In the genomic region with DNA sequence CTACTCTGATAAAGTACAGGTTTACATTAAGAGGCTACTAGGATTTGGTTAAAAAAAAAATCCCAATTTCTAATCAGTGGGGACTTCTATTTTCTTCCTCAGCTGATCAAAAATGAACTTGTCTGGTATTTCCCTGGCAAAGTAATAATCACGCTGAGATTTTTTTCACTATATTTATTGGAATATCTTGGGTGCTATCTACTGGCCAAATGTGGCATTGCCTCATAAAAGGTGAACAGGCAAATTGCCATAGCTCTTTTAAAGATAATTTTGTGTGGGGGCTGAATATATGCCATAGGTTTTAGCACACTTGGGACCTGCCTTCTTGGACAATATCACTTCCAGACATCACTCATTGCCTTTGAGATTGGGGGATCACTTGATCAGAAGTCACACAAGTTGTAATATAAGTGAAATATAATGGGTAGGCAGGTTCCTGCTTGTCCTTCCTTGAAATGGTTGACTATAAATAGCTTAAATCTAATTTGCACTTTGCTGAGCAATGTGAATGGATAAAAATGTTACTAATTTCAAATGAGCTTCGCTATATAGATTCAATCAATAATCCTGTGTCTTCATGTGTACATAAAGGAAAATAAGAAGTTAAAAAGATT, we compare ENCODE assay signal across 8 cellular contexts. TPM values are rescaled to one million over a fixed set of nuclear protein-coding genes. Genes with fewer than 3 reads are reported as not detected.
DNase-seq lines count a peak whose midpoint lies in the region; ATAC-seq and TF ChIP-seq lines count a peak whose summit lies in the region.

No MANE protein-coding gene starts in this region.

- H3K27ac Mint-ChIP-seq in natural killer cell = no peak overlapping the region
- no peak overlapping the region for H3K27ac Mint-ChIP-seq in natural killer cell treated with Interleukin-12 subunit alpha and Interleukin-12 subunit beta and Interleukin-15 and Interleukin-18, amount 100 ng/mL, for 72 hours

- TF ChIP-seq CTCF in natural killer cell (IDR thresholded peaks at IDR 0.05) (peak; percentile 31), suprapubic skin (IDR thresholded peaks at IDR 0.05) (peak; percentile 34 to 58)

- DNase-seq in natural killer cell = no peak
- no peak for DNase-seq in natural killer cell treated with Interleukin-12 subunit alpha and Interleukin-12 subunit beta and Interleukin-15 and Interleukin-18, amount 100 ng/mL, for 72 hours (ENCODE audit: low spot score)
- peak; percentile 1 for DNase-seq in Jurkat, Clone E6-1 (ENCODE audit: low read depth, low spot score)
- DNase-seq in SW480 (ENCODE audit: low spot score) = peak; percentile 20
- DNase-seq in glomerular visceral epithelial cell (ENCODE audit: extremely low spot score) = peak; percentile 58
- DNase-seq in suprapubic skin (ENCODE audit: low spot score in 2 of 2) = no peak
- no peak for DNase-seq in GF-D8 (lab: John Stamatoyannopoulos, UW)

- peaks cover 8 to 18% of the 10 kb centered on the region in 2 donors for H3K27me3 Mint-ChIP-seq in natural killer cell (ENCODE audit: low read depth in 2 of 2)
- peaks cover 14 to 21% of the 10 kb centered on the region in 2 donors for H3K27me3 Mint-ChIP-seq in natural killer cell treated with Interleukin-12 subunit alpha and Interleukin-12 subunit beta and Interleukin-15 and Interleukin-18, amount 100 ng/mL, for 72 hours

- intact Hi-C loops in natural killer cell (cut with micrococcal nuclease) = no loop called here

- no peaks in the 10 kb centered on the region for H3K9me3 Mint-ChIP-seq in natural killer cell
- H3K9me3 Mint-ChIP-seq in natural killer cell treated with Interleukin-12 subunit alpha and Interleukin-12 subunit beta and Interleukin-15 and Interleukin-18, amount 100 ng/mL, for 72 hours = peaks cover 3% of the 10 kb centered on the region

- WGBS in suprapubic skin = 15% methylated on average over 2 of the region's 2 CpGs

- H3K4me3 Mint-ChIP-seq in natural killer cell = no peak overlapping the region
- no peak overlapping the region for H3K4me3 Mint-ChIP-seq in natural killer cell treated with Interleukin-12 subunit alpha and Interleukin-12 subunit beta and Interleukin-15 and Interleukin-18, amount 100 ng/mL, for 72 hours

- no peaks in the 10 kb centered on the region for H3K4me1 Mint-ChIP-seq in natural killer cell
- H3K4me1 Mint-ChIP-seq in natural killer cell treated with Interleukin-12 subunit alpha and Interleukin-12 subunit beta and Interleukin-15 and Interleukin-18, amount 100 ng/mL, for 72 hours (ENCODE audit: low read depth in 2 of 2) = no peaks in the 10 kb centered on the region

- ATAC-seq in natural killer cell (no peak), HG02840 (IDR thresholded peaks at IDR 0.05; ENCODE audit: low FRiP score, unreplicated experiment) (no peak)
- ATAC-seq in natural killer cell treated with Interleukin-12 subunit alpha and Interleukin-12 subunit beta and Interleukin-15 and Interleukin-18, amount 100 ng/mL, for 72 hours = no peak

- H3K4me3 ChIP-seq in Jurkat, Clone E6-1 (ENCODE audit: low read length) = no peak overlapping the region
- H3K4me3 ChIP-seq in suprapubic skin = no peak overlapping the region

- no peak for TF ChIP-seq EP300 in suprapubic skin (IDR thresholded peaks at IDR 0.05)

- H3K4me1 ChIP-seq in suprapubic skin = peaks cover 6% of the 10 kb centered on the region

- no peaks in the 10 kb centered on the region for H3K9me3 ChIP-seq in suprapubic skin

- no peak overlapping the region for H3K27ac ChIP-seq in suprapubic skin

- H3K27me3 ChIP-seq in suprapubic skin = peaks cover 3% of the 10 kb centered on the region

- no peaks in the 10 kb centered on the region for H3K36me3 Mint-ChIP-seq in natural killer cell
- no peaks in the 10 kb centered on the region for H3K36me3 Mint-ChIP-seq in natural killer cell treated with Interleukin-12 subunit alpha and Interleukin-12 subunit beta and Interleukin-15 and Interleukin-18, amount 100 ng/mL, for 72 hours

- TF ChIP-seq POLR2A in suprapubic skin (IDR thresholded peaks at IDR 0.05) = no peak

- H3K36me3 ChIP-seq in suprapubic skin = no peaks in the 10 kb centered on the region

RNA-seq across cellular contexts. Expression of a gene that starts 7.0 kb away (rescaled TPM):
- total RNA-seq in natural killer cell (not detected), suprapubic skin (not detected)
- not detected for total RNA-seq in natural killer cell treated with Interleukin-12 subunit alpha and Interleukin-12 subunit beta and Interleukin-15 and Interleukin-18, amount 100 ng/mL, for 72 hours
- not detected for polyA plus RNA-seq in Jurkat, Clone E6-1 (2012; ENCODE audit: insufficient read depth, insufficient read length)

Comparison
In these comparisons a context has a peak if more than half of its experiments do, and no peak if none do; other contexts are left out.
1. DNase-seq: peak in Jurkat, Clone E6-1 (single experiment), SW480 (single experiment) and glomerular visceral epithelial cell (single experiment); none in natural killer cell (single experiment), natural killer cell treated with Interleukin-12 subunit alpha and Interleukin-12 subunit beta and Interleukin-15 and Interleukin-18, amount 100 ng/mL, for 72 hours (single experiment), suprapubic skin (0 of 2) and GF-D8 (single experiment).